20 cellular contexts compared by ENCODE assay signal in genomic region chrX:150769408-150769807, GRCh38.
DNase-seq lines count a peak whose midpoint lies in the region; ATAC-seq and TF ChIP-seq lines count a peak whose summit lies in the region.
"Had no signal": no experiment of that assay in that cellular context is flagged by ENCODE, and none has a peak within 500 bp of the region (broad histone marks: within the 10 kb centered on the region; RNA-seq: fewer than 3 reads in every experiment).

No MANE protein-coding gene starts in this region.

- H3K9ac ChIP-seq in colonic mucosa (ENCODE audit: low read depth in 2 of 2, low read length in 2 of 2) = no peak overlapping the region
- H3K9ac ChIP-seq: BLaER1 treated with 17β-estradiol and CSF1 and Interleukin-3, amounts not matched to agents 10 nM and 100 nM; GM23248 had no signal

- H3K4me1 Mint-ChIP-seq in osteocyte (ENCODE audit: unreplicated experiment) = no peaks in the 10 kb centered on the region
- H3K4me1 Mint-ChIP-seq in nephron progenitor cell = peaks cover 12% of the 10 kb centered on the region
- H3K4me1 Mint-ChIP-seq: B cell; CD8-positive, alpha-beta memory T cell had no signal

- H3K36me3 ChIP-seq in colonic mucosa (no peaks in the 10 kb centered on the region), tibial nerve (peaks cover 0 to 29% (median 0%) of the 10 kb centered on the region in 3 donors)

- H3K27me3 ChIP-seq in colonic mucosa (no peaks in the 10 kb centered on the region), layer of hippocampus (ENCODE audit: control insufficient read depth, insufficient read depth, low read length) (no peaks in the 10 kb centered on the region), tibial nerve (no peaks in the 10 kb centered on the region)

- H3K27me3 Mint-ChIP-seq in osteocyte (ENCODE audit: unreplicated experiment) (no peaks in the 10 kb centered on the region), nephron progenitor cell (ENCODE audit: low read depth, poor library complexity) (peaks cover 3% of the 10 kb centered on the region)
- H3K27me3 Mint-ChIP-seq: B cell; CD8-positive, alpha-beta memory T cell had no signal

- H3K9me3 ChIP-seq in colonic mucosa (no peaks in the 10 kb centered on the region), tibial nerve (no peaks in the 10 kb centered on the region)
- H3K9me3 ChIP-seq: BLaER1 treated with 17β-estradiol and CSF1 and Interleukin-3, amounts not matched to agents 10 nM and 100 nM; HAP-1 had no signal

- H3K9me3 Mint-ChIP-seq in osteocyte (ENCODE audit: unreplicated experiment) (no peaks in the 10 kb centered on the region), nephron progenitor cell (peaks cover 33% of the 10 kb centered on the region)
- H3K9me3 Mint-ChIP-seq: CD8-positive, alpha-beta memory T cell had no signal

- H3K36me3 Mint-ChIP-seq in osteocyte (ENCODE audit: unreplicated experiment) = no peaks in the 10 kb centered on the region
- peaks cover 12% of the 10 kb centered on the region for H3K36me3 Mint-ChIP-seq in nephron progenitor cell (ENCODE audit: low read depth)

- intact Hi-C loops in colonic mucosa (cut with DNase I) = no loop called here

- no peak for TF ChIP-seq POLR2A in tibial nerve (IDR thresholded peaks at IDR 0.05)

- H3K4me3 ChIP-seq in colonic mucosa (no peak overlapping the region), tibial nerve (no peak overlapping the region)
- H3K4me3 ChIP-seq: BLaER1 treated with 17β-estradiol and CSF1 and Interleukin-3, amounts not matched to agents 10 nM and 100 nM; GM12878; GM23248; HAP-1 had no signal

- H3K27ac Mint-ChIP-seq in osteocyte (ENCODE audit: unreplicated experiment) (no peak overlapping the region), nephron progenitor cell (no peak overlapping the region)
- H3K27ac Mint-ChIP-seq: B cell; CD8-positive, alpha-beta memory T cell had no signal

- ATAC-seq in GM21576 (IDR thresholded peaks at IDR 0.05; ENCODE audit: unreplicated experiment) = no peak
- ATAC-seq: GM12878 had no signal

- TF ChIP-seq EP300 in tibial nerve (IDR thresholded peaks at IDR 0.05) = no peak

- H3K4me1 ChIP-seq in colonic mucosa (no peaks in the 10 kb centered on the region), tibial nerve (peaks cover 0 to 13% (median 0%) of the 10 kb centered on the region in 4 donors)
- H3K4me1 ChIP-seq: HAP-1 had no signal

- no peak overlapping the region for H3K4me3 Mint-ChIP-seq in osteocyte (ENCODE audit: unreplicated experiment)
- no peak overlapping the region for H3K4me3 Mint-ChIP-seq in nephron progenitor cell
- H3K4me3 Mint-ChIP-seq: B cell; CD8-positive, alpha-beta memory T cell had no signal

- peak overlapping the region; percentile 83 for H3K27ac ChIP-seq in caudate nucleus (ENCODE audit: low read depth, low read length)
- H3K27ac ChIP-seq in colonic mucosa = no peak overlapping the region
- peak overlapping the region; percentile 89 for H3K27ac ChIP-seq in layer of hippocampus (ENCODE audit: low read depth, low read length)
- no peak overlapping the region for H3K27ac ChIP-seq in tibial nerve
- H3K27ac ChIP-seq: BLaER1 treated with 17β-estradiol and CSF1 and Interleukin-3, amounts not matched to agents 10 nM and 100 nM; GM23248 had no signal

- TF ChIP-seq CTCF in colonic mucosa (IDR thresholded peaks at IDR 0.05) = no peak
- no peak for TF ChIP-seq CTCF in osteocyte (IDR thresholded peaks at IDR 0.05)
- TF ChIP-seq CTCF in tibial nerve (IDR thresholded peaks at IDR 0.05) = no peak
- no peak for TF ChIP-seq CTCF in nephron progenitor cell (IDR thresholded peaks at IDR 0.05)

- DNase-seq in caudate nucleus (lab: John Stamatoyannopoulos, UW) (no peak), colonic mucosa (peak; percentile 14), osteocyte (ENCODE audit: extremely low spot score, unreplicated experiment) (peak; percentile 76), tibial nerve (ENCODE audit: low spot score in 2 of 2) (no peak), SW 1271 (lab: John Stamatoyannopoulos, UW) (no peak), nephron progenitor cell (no peak)
- DNase-seq: CD8-positive, alpha-beta memory T cell; COR-L47; DMS 273 treated with DMSO at 0.1 percent for 48 hours; DMS53; DND-41; EL; GM23248; IMR-90 had no signal

- WGBS in tibial nerve, 2 donors = 83% methylated on average over 13 of the region's 13 CpGs; no CpG with 5 or more reads in 1 of the 2 donors

Comparison
In these comparisons a context has a peak if more than half of its experiments do, and no peak if none do; other contexts are left out.
1. DNase-seq: peak in colonic mucosa (single experiment) and osteocyte (single experiment); none in caudate nucleus (0 of 61), tibial nerve (0 of 2), SW 1271 (0 of 2) and nephron progenitor cell (single experiment).
2. H3K27ac ChIP-seq: peak in caudate nucleus (single experiment) and layer of hippocampus (single experiment); none in colonic mucosa (single experiment) and tibial nerve (0 of 4).